ENCODE assay signal across 9 cellular contexts in the genomic region with DNA sequence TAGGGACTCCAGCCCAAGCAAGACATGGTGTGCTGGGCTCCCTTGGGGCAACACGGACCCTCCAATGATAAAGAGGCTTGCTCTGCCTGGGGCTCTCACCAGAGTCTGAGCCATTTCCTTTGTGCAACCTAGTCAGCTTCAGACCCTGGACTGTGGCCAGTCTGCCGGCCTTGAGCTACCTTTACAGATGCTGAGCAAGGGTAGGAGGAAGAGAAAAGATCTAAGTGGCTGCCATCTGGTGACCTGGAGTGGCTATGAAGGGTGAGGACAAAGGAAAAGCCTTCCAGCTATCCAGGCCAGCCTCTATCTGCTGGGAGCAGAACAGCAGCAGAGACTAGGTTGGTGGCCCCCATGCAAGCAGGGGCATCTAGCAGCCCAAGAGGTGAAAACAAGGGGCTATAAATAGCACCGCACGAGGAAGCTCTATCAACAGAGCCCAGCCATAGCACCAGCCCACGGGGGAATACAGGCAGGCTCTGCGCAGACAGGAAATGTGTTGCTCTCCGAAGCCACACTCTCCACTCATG.
DNase-seq lines count a peak whose midpoint lies in the region; ATAC-seq and TF ChIP-seq lines count a peak whose summit lies in the region.
"Had no signal": no experiment of that assay in that cellular context is flagged by ENCODE, and none has a peak within 500 bp of the region (broad histone marks: within the 10 kb centered on the region; RNA-seq: fewer than 3 reads in every experiment).

No MANE protein-coding gene starts in this region.

- H3K36me3 Mint-ChIP-seq in neural crest cell (ENCODE audit: low read depth) = peaks cover 7% of the 10 kb centered on the region

- DNase-seq in HT-29 (ENCODE audit: low spot score) (peak; percentile 4), neural crest cell (ENCODE audit: low read depth, low spot score) (no peak), T1000 (lab: John Stamatoyannopoulos, UW) (no peak), dedifferentiated amniotic fluid mesenchymal stem cell (ENCODE audit: extremely low spot score) (no peak)
- no peak for DNase-seq in stimulated activated CD4-positive, alpha-beta T cell treated with anti-CD3 and anti-CD28 coated beads, Interleukin-4, amount 100 ng/mL, for 24 hours
- DNase-seq in stimulated activated CD4-positive, alpha-beta T cell treated with anti-CD3 and anti-CD28 coated beads, Interleukin-2, amount 100 ng/mL, for 24 hours = no peak

- H3K4me1 Mint-ChIP-seq in neural crest cell = peaks cover 24% of the 10 kb centered on the region

- no peak for TF ChIP-seq CTCF in neural crest cell (conservative IDR thresholded peaks at IDR 0.05)

- H3K27ac ChIP-seq in cingulate gyrus (ENCODE audit: low read depth, low read length) = peak overlapping the region; percentile 57
- H3K27ac ChIP-seq: SK-N-MC had no signal

- no peaks in the 10 kb centered on the region for H3K27me3 Mint-ChIP-seq in neural crest cell (ENCODE audit: low read depth)

- H3K4me3 Mint-ChIP-seq in neural crest cell = no peak overlapping the region

- peak; percentile 69 for ATAC-seq in GM19395 (IDR thresholded peaks at IDR 0.05; ENCODE audit: unreplicated experiment)

- H3K9me3 Mint-ChIP-seq in neural crest cell = no peaks in the 10 kb centered on the region

- peak overlapping the region; percentile 64 for H3K27ac Mint-ChIP-seq in neural crest cell (ENCODE audit: unreplicated experiment)
